In the genomic region with DNA sequence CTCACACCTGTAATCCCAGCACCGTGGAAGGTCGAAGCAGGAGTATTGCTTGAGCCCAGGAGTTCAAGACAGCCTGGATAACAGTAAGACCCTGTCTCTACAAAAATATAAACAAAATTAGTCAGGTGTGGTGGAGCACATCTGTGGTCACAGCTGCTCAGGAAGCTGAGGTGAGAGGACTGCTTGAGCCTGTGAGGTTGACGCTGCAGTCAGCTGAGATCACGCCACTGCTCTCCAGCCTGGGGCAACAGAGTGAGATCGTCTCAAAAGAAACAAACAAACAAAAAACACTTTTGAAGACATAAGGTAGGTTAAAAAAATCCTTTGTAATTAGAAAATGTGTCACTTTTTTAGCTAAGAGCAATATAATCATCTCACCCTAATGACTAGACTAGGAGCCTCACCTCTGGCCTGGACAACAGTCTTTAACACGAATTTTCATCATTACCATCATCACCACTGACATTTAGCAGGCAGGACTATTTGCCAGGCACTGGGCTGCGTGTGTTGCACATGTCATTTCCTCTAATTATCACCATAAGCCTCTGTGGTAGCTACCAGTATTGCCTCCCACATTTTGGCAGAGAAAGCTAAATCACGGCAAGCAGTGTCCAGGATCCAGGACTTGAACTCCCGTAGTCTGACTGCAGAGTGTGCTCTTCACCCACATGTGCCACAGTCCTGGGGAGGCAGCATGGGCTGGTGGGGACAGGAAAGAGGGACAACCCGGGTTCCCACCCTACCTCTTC, we compare ENCODE assay signal across 8 cellular contexts. TPM values are rescaled to one million over a fixed set of nuclear protein-coding genes. Genes with fewer than 3 reads are reported as not detected.
DNase-seq lines count a peak whose midpoint lies in the region; ATAC-seq lines count a peak whose summit lies in the region.

No MANE protein-coding gene starts in this region.

- H3K9me3 Mint-ChIP-seq in memory B cell, result no peaks in the 10 kb centered on the region

- peaks cover 32% of the 10 kb centered on the region for H3K36me3 Mint-ChIP-seq in memory B cell

- H3K27ac Mint-ChIP-seq in memory B cell, result peak overlapping the region; percentile 99

- ATAC-seq in GM18499 (IDR thresholded peaks at IDR 0.05; ENCODE audit: insufficient read depth, unreplicated experiment) (peak; percentile 93), GM21423 (IDR thresholded peaks at IDR 0.05; ENCODE audit: unreplicated experiment) (peak; percentile 96), HG03457 (IDR thresholded peaks at IDR 0.05; ENCODE audit: unreplicated experiment) (peak; percentile 90), memory B cell (ENCODE audit: low read depth) (peak; percentile 88), sciatic nerve (no peak)

- intact Hi-C loops in sciatic nerve (cut with DNase I), result no loop called here

- no peaks in the 10 kb centered on the region for H3K27me3 Mint-ChIP-seq in memory B cell

- H3K4me3 Mint-ChIP-seq in memory B cell, result peak overlapping the region; percentile 49

- peak; percentile 67 to 85 for DNase-seq in memory B cell (ENCODE audit: low spot score in 2 of 2)
- DNase-seq in iPS-NIHi7 (ENCODE audit: extremely low spot score), result no peak
- DNase-seq in DMS79 treated with DMSO at 0.1 percent for 48 hours (lab: John Stamatoyannopoulos, UW), result no peak
- no peak for DNase-seq in stimulated activated CD4-positive, alpha-beta T cell treated with anti-CD3 and anti-CD28 coated beads, Interleukin-2, amount 100 ng/mL, for 24 hours
- DNase-seq in sciatic nerve (ENCODE audit: low spot score), result no peak

- peaks cover 43% of the 10 kb centered on the region for H3K4me1 Mint-ChIP-seq in memory B cell

RNA-seq across cellular contexts. Expression of a gene that starts 4.6 kb away (rescaled TPM):
- total RNA-seq in sciatic nerve, result not detected

RNA-seq across cellular contexts. Expression of a gene that starts 46.5 kb away (rescaled TPM):
- total RNA-seq in sciatic nerve, result 66.3 TPM

Comparison
In these comparisons a context has a peak if more than half of its experiments do, and no peak if none do; other contexts are left out.
1. DNase-seq: peak in memory B cell (2 of 2); none in iPS-NIHi7 (single experiment), DMS79 treated with DMSO at 0.1 percent for 48 hours (single experiment), stimulated activated CD4-positive, alpha-beta T cell treated with anti-CD3 and anti-CD28 coated beads, Interleukin-2, amount 100 ng/mL, for 24 hours (0 of 2) and sciatic nerve (single experiment).